Comparison of ENCODE assay signal across 17 cellular contexts in the genomic region with DNA sequence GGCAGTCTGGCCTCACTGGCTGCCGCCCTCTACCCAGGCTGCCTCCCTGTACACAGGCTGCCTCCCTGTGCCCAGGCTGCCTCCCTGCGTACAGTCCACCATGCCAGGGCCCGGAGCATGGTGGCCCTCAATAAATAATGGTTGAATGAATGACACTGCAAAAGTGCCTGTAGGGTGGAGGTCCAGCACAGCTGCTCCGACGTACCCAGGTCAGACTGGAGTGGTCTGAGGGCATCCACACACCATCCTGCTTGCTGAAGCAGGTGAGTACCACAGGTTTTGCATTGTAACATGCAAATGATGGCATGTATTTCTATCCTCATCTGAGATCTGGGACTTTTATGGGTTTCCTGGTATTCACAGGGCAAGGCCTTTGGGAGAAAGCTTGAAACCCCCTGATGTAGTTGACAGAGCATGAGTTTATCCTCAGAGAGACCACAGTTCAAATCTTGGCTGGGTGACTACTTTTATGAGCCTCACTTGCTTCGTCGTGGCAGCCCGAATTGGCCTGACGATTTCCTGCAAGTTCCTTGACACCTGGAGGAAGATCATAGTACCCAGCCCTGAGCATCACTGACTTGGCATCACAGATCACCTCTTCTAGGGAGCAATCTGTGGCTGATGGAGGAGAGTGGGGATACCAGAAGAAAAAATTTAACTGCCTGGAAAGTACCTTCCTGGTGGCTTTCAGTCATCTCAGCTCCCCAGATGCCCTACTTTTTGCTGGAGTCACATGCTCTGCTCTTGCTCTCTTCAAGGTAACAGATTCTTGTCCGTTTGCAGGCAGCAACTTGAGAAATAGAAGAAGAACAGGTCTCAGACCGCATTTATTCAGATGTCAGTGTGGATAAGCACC. TPM values are rescaled to one million over a fixed set of nuclear protein-coding genes. Genes with fewer than 3 reads are reported as not detected.
DNase-seq lines count a peak whose midpoint lies in the region; ATAC-seq and TF ChIP-seq lines count a peak whose summit lies in the region.
"Had no signal": no experiment of that assay in that cellular context is flagged by ENCODE, and none has a peak within 500 bp of the region (broad histone marks: within the 10 kb centered on the region; RNA-seq: fewer than 3 reads in every experiment).

No MANE protein-coding gene starts in this region.

- no peak overlapping the region for H2AFZ ChIP-seq in mammary epithelial cell (ENCODE audit: low read depth, low read length)

- TF ChIP-seq CTCF in mammary epithelial cell (conservative IDR thresholded peaks at IDR 0.05 in 1 of 2, IDR thresholded peaks at IDR 0.05 in 1 of 2; ENCODE audit: extremely low read depth in 1 of 2, insufficient read depth in 1 of 2, low read depth in 1 of 2, low read length in 2 of 2) (no peak), CD14-positive monocyte (IDR thresholded peaks at IDR 0.05) (no peak), stomach (IDR thresholded peaks at IDR 0.05) (no peak)

- peaks cover 9% of the 10 kb centered on the region for H3K4me1 Mint-ChIP-seq in CD14-positive monocyte

- peak overlapping the region in 1 of 11 experiments; percentile 19; a peak in 1 of 22 replicates for H3K9ac ChIP-seq in BLaER1 treated with 17β-estradiol and CSF1 and Interleukin-3, amounts not matched to agents 10 nM and 100 nM
- no peak overlapping the region for H3K9ac ChIP-seq in mammary epithelial cell (ENCODE audit: insufficient read depth, low read length)

- peaks cover 10 to 17% (median 13%) of the 10 kb centered on the region in 11 experiments for H3K27me3 ChIP-seq in BLaER1 treated with 17β-estradiol and CSF1 and Interleukin-3, amounts not matched to agents 10 nM and 100 nM
- H3K27me3 ChIP-seq in mammary epithelial cell (ENCODE audit: insufficient read depth, low read length) (no peaks in the 10 kb centered on the region), stomach (peaks cover 0 to 9% (median 5%) of the 10 kb centered on the region in 3 donors)

- peaks cover 0 to 34% (median 27%) of the 10 kb centered on the region in 10 experiments; a peak in 15 of 20 replicates for H3K4me1 ChIP-seq in BLaER1 treated with 17β-estradiol and CSF1 and Interleukin-3, amounts not matched to agents 10 nM and 100 nM
- H3K4me1 ChIP-seq in mammary epithelial cell (ENCODE audit: insufficient read depth, low read length) (peaks cover 4% of the 10 kb centered on the region), stomach (peaks cover 5 to 18% (median 14%) of the 10 kb centered on the region in 4 donors)
- H3K4me1 ChIP-seq: Caco-2, foreskin keratinocyte had no signal

- no peak overlapping the region for H3K27ac Mint-ChIP-seq in CD14-positive monocyte
- H3K27ac Mint-ChIP-seq: activated CD4-positive, alpha-beta T cell treated with anti-CD3 and anti-CD28 coated beads, Interleukin-2, amount 10 ng/mL, durations not matched to agents 24 days and 14 days; activated naive CD4-positive, alpha-beta T cell treated with anti-CD3 and anti-CD28 coated beads for 36 hours had no signal

- peaks cover 0 to 10% (median 5%) of the 10 kb centered on the region in 11 experiments; a peak in 11 of 22 replicates for H3K9me3 ChIP-seq in BLaER1 treated with 17β-estradiol and CSF1 and Interleukin-3, amounts not matched to agents 10 nM and 100 nM (replicated peaks in 1 of 11)
- H3K9me3 ChIP-seq in mammary epithelial cell (replicated peaks; ENCODE audit: insufficient read depth, low read length) (no peaks in the 10 kb centered on the region), stomach (no peaks in the 10 kb centered on the region)
- H3K9me3 ChIP-seq: Caco-2, left lung, spleen had no signal

- H3K36me3 Mint-ChIP-seq in CD14-positive monocyte, result no peaks in the 10 kb centered on the region

- no peaks in the 10 kb centered on the region for H3K79me2 ChIP-seq in mammary epithelial cell (ENCODE audit: insufficient read depth, low read length)

- BruUV-seq in mammary epithelial cell (replicated peaks; lab: Mats Ljungman, UMichigan), result no TSS peak

- dilution Hi-C loops in mammary epithelial cell (cut with HindIII; ENCODE audit: low sequenced_read_pairs), result loop anchor here (5.0 kb wide), 1 partner anchor 82 kb away; no protein-coding TSS in a partner anchor

- CTCF ChIA-PET in mammary epithelial cell (lab: Charles Lee; ENCODE audit: low non-redundant PET), result no interaction called here

- H3K4me3 Mint-ChIP-seq in CD14-positive monocyte, result peak overlapping the region in 1 of 2 donors; percentile 24
- H3K4me3 Mint-ChIP-seq: activated CD4-positive, alpha-beta T cell treated with anti-CD3 and anti-CD28 coated beads, Interleukin-2, amount 10 ng/mL, durations not matched to agents 24 days and 14 days; activated naive CD4-positive, alpha-beta T cell treated with anti-CD3 and anti-CD28 coated beads for 36 hours had no signal

- in situ Hi-C loops in mammary epithelial cell (cut with MboI; ENCODE audit: low sequenced_read_pairs in 2 of 2), result loop anchor here in 1 of 2 donors (10.0 kb wide), 1 partner anchor 150 kb away; no protein-coding TSS in a partner anchor

- H3K9me3 Mint-ChIP-seq in CD14-positive monocyte, result peaks cover 0 to 4% (median 2%) of the 10 kb centered on the region in 7 donors
- H3K9me3 Mint-ChIP-seq: activated CD4-positive, alpha-beta T cell treated with anti-CD3 and anti-CD28 coated beads, Interleukin-2, amount 10 ng/mL, durations not matched to agents 24 days and 14 days; activated naive CD4-positive, alpha-beta T cell treated with anti-CD3 and anti-CD28 coated beads for 36 hours had no signal

- 40% methylated on average over 11 of the region's 11 CpGs for WGBS in mammary epithelial cell (ENCODE audit: low coverage, missing lambda C conversion rate)
- 69 to 85% (median 76%) methylated on average over 10 to 11 of the region's 11 CpGs for WGBS in stomach, 5 donors

- intact Hi-C loops in mammary epithelial cell (cut with micrococcal nuclease) (no loop called here), CD14-positive monocyte (cut with micrococcal nuclease) (loop anchor here (5.0 to 10.0 kb wide), 3 partner anchors 70 to 157 kb away; no protein-coding TSS in a partner anchor), stomach (cut with DNase I; ENCODE audit: low total_unique reads) (no loop called here)

- peak overlapping the region in 6 of 11 experiments; percentile 7 to 60 (median 41); a peak in 11 of 22 replicates for H3K4me2 ChIP-seq in BLaER1 treated with 17β-estradiol and CSF1 and Interleukin-3, amounts not matched to agents 10 nM and 100 nM
- H3K4me2 ChIP-seq in mammary epithelial cell (ENCODE audit: insufficient read depth, low read depth, low read length), result no peak overlapping the region

- H3K4me3 ChIP-seq in BLaER1 treated with 17β-estradiol and CSF1 and Interleukin-3, amounts not matched to agents 10 nM and 100 nM, result no peak overlapping the region
- H3K4me3 ChIP-seq in mammary epithelial cell (replicated peaks in 1 of 3; ENCODE audit: insufficient read depth in 1 of 3, low read depth in 2 of 3, low read length in 3 of 3) (no peak overlapping the region), stomach (no peak overlapping the region)
- H3K4me3 ChIP-seq: left lung, spleen had no signal

- no peaks in the 10 kb centered on the region for H3K36me3 ChIP-seq in BLaER1 treated with 17β-estradiol and CSF1 and Interleukin-3, amounts not matched to agents 10 nM and 100 nM
- H3K36me3 ChIP-seq in mammary epithelial cell (ENCODE audit: insufficient read depth, low read length) (no peaks in the 10 kb centered on the region), stomach (no peaks in the 10 kb centered on the region)
- H3K36me3 ChIP-seq: left lung, spleen had no signal

- no peak for TF ChIP-seq POLR2A in stomach (IDR thresholded peaks at IDR 0.05)

- ATAC-seq in GM18870 (IDR thresholded peaks at IDR 0.05; ENCODE audit: unreplicated experiment), result peak; percentile 36
- ATAC-seq in HG03432 (IDR thresholded peaks at IDR 0.05; ENCODE audit: unreplicated experiment), result peak; percentile 43
- ATAC-seq in GM21723 (IDR thresholded peaks at IDR 0.05; ENCODE audit: unreplicated experiment), result no peak
- ATAC-seq: foreskin keratinocyte, left lung had no signal

- no peak for TF ChIP-seq EP300 in stomach (IDR thresholded peaks at IDR 0.05)

- DNase-seq in mammary epithelial cell, result peak; percentile 47
- DNase-seq in CD14-positive monocyte (ENCODE audit: low spot score), result no peak
- DNase-seq in stomach, result no peak
- DNase-seq in NK-92 (lab: John Stamatoyannopoulos, UW; ENCODE audit: unreplicated experiment), result no peak
- DNase-seq: activated CD4-positive, alpha-beta T cell treated with anti-CD3 and anti-CD28 coated beads, Interleukin-2, amount 10 ng/mL, durations not matched to agents 24 days and 14 days; activated naive CD4-positive, alpha-beta T cell treated with anti-CD3 and anti-CD28 coated beads for 36 hours; Caco-2; foreskin keratinocyte; left lung; NCI-H146; OCI-M1; posterior cingulate gyrus; spleen had no signal

- peaks cover 20 to 25% (median 20%) of the 10 kb centered on the region in 3 donors for H3K27me3 Mint-ChIP-seq in CD14-positive monocyte (ENCODE audit: low read depth in 3 of 3)

- no peaks in the 10 kb centered on the region for H4K20me1 ChIP-seq in BLaER1 treated with 17β-estradiol and CSF1 and Interleukin-3, amounts not matched to agents 10 nM and 100 nM
- no peaks in the 10 kb centered on the region for H4K20me1 ChIP-seq in mammary epithelial cell (ENCODE audit: insufficient read depth, low read length)

- no peak overlapping the region for H3K27ac ChIP-seq in BLaER1 treated with 17β-estradiol and CSF1 and Interleukin-3, amounts not matched to agents 10 nM and 100 nM
- H3K27ac ChIP-seq in mammary epithelial cell (ENCODE audit: insufficient read depth, low read depth, low read length) (no peak overlapping the region), stomach (no peak overlapping the region)
- H3K27ac ChIP-seq: foreskin keratinocyte, left lung had no signal

RNA-seq across cellular contexts. Expression of a gene that starts 16.0 kb away (rescaled TPM):
- total RNA-seq in mammary epithelial cell, result 100 to 1,000 TPM in 1 of 2 donors, 10 to 100 TPM in 1; 80.4 to 181 TPM
- polyA plus RNA-seq in mammary epithelial cell, result 125 TPM
- polyA minus RNA-seq in mammary epithelial cell, result 196 TPM
- 10 to 100 TPM; 54.0 to 76.4 TPM for polyA plus RNA-seq in CD14-positive monocyte
- 100 to 1,000 TPM in 2 of 5 donors, 10 to 100 TPM in 3; 33.6 to 156 (median 44.6) TPM for total RNA-seq in stomach
- polyA plus RNA-seq in stomach, result 100 to 1,000 TPM in 1 of 3 donors, 10 to 100 TPM in 2; 75.6 to 116 (median 88.5) TPM

RNA-seq across cellular contexts. Expression of a gene that starts 24.8 kb away (rescaled TPM):
- total RNA-seq in mammary epithelial cell (1 to 10 TPM in 1 of 2 donors, not detected in 1; 1.2 TPM), stomach (under 1 TPM in 1 of 5 donors, not detected in 4; 0.73 TPM)
- polyA plus RNA-seq in mammary epithelial cell (not detected), CD14-positive monocyte (under 1 TPM in 1 of 2 donors, not detected in 1; 0.26 TPM), stomach (not detected)
- not detected for polyA minus RNA-seq in mammary epithelial cell
- polyA plus RNA-seq: foreskin keratinocyte, spleen had no signal

RNA-seq across cellular contexts. Expression of a gene that starts 50.5 kb away (rescaled TPM):
- total RNA-seq in mammary epithelial cell (10 to 100 TPM; 21.5 to 53.6 TPM), stomach (10 to 100 TPM; 21.6 to 60.8 (median 39.1) TPM)
- polyA plus RNA-seq in mammary epithelial cell (33.1 TPM), CD14-positive monocyte (10 to 100 TPM; 53.8 to 55.3 TPM), stomach (10 to 100 TPM; 30.2 to 36.4 (median 33.3) TPM)
- 50.5 TPM for polyA minus RNA-seq in mammary epithelial cell

RNA-seq across cellular contexts. Expression of a gene that starts 55.5 kb away (rescaled TPM):
- 1 to 10 TPM; 2.5 to 3.0 TPM for total RNA-seq in mammary epithelial cell
- 3.7 TPM for polyA plus RNA-seq in mammary epithelial cell
- polyA minus RNA-seq in mammary epithelial cell, result 1.4 TPM
- polyA plus RNA-seq in CD14-positive monocyte, result not detected
- 10 to 100 TPM in 3 of 5 donors, 1 to 10 TPM in 2; 3.2 to 59.4 (median 13.3) TPM for total RNA-seq in stomach
- 10 to 100 TPM; 20.9 to 28.9 (median 23.9) TPM for polyA plus RNA-seq in stomach
- total RNA-seq: activated CD4-positive, alpha-beta T cell treated with anti-CD3 and anti-CD28 coated beads, Interleukin-2, amount 10 ng/mL, durations not matched to agents 24 days and 14 days; activated naive CD4-positive, alpha-beta T cell treated with anti-CD3 and anti-CD28 coated beads for 36 hours had no signal

Comparison
In these comparisons a context has a peak if more than half of its experiments do, and no peak if none do; other contexts are left out.
1. intact Hi-C loops: an anchor here in CD14-positive monocyte (5.0 to 10.0 kb wide); none called in mammary epithelial cell and stomach.